Comparison of ENCODE assay signal across 8 cellular contexts in genomic region chrX:13487731-13488505, GRCh38.
A peak's percentile ranks its signal among the peaks of the same experiment; 100 is the strongest.
DNase-seq lines count a peak whose midpoint lies in the region; ATAC-seq and TF ChIP-seq lines count a peak whose summit lies in the region.

No MANE protein-coding gene starts in this region.

- DNase-seq in GM10266 (ENCODE audit: extremely low spot score), result peak; percentile 20
- DNase-seq in HS-27A (ENCODE audit: low read depth), result peak; percentile 77
- DNase-seq in NOMO-1 (lab: John Stamatoyannopoulos, UW; ENCODE audit: unreplicated experiment in 2 of 2), result peak; percentile 47 to 72
- DNase-seq in activated T-helper 9 cell treated with anti-CD3 and anti-CD28 coated beads, Interleukin-2, amount 50 U/mL, for 16 hours (ENCODE audit: low read depth), result peak; percentile 4
- DNase-seq in fibroblast of villous mesenchyme (ENCODE audit: low read depth), result peak; percentile 97
- peak; percentile 17 for DNase-seq in neuronal stem cell (ENCODE audit: low spot score)
- no peak for DNase-seq in aorta

- H3K9me3 ChIP-seq in neuronal stem cell (replicated peaks in 1 of 2; ENCODE audit: control insufficient read depth in 2 of 2, insufficient read depth in 1 of 2, low read depth in 1 of 2, low read length in 2 of 2) (no peaks in the 10 kb centered on the region), aorta (ENCODE audit: control insufficient read depth, low read length) (no peaks in the 10 kb centered on the region)

- no peak overlapping the region for H2BK12ac ChIP-seq in neuronal stem cell (ENCODE audit: low read length)

- H3K9ac ChIP-seq in neuronal stem cell (ENCODE audit: low read depth, low read length, poor library complexity), result no peak overlapping the region

- H3K23ac ChIP-seq in neuronal stem cell (ENCODE audit: low read depth, low read length, poor library complexity), result no peak overlapping the region

- H2AFZ ChIP-seq in neuronal stem cell (ENCODE audit: low read length), result peak overlapping the region; percentile 60

- H3K36me3 ChIP-seq in neuronal stem cell (replicated peaks in 1 of 2; ENCODE audit: control insufficient read depth in 2 of 2, insufficient read depth in 2 of 2, low read length in 2 of 2) (no peaks in the 10 kb centered on the region), aorta (ENCODE audit: control insufficient read depth in 1 of 2, insufficient read depth in 2 of 2, low read length in 1 of 2) (peaks cover 0 to 2% of the 10 kb centered on the region in 2 donors)

- H4K91ac ChIP-seq in neuronal stem cell (ENCODE audit: low read depth, low read length, poor library complexity), result no peak overlapping the region

- ATAC-seq in aorta (ENCODE audit: low FRiP score), result peak; percentile 77

- no peak overlapping the region for H3K14ac ChIP-seq in neuronal stem cell (ENCODE audit: low read length)

- H3K18ac ChIP-seq in neuronal stem cell (ENCODE audit: low read length), result no peak overlapping the region

- no CpG with 5 or more reads among the region's 7 CpGs for WGBS in neuronal stem cell (ENCODE audit: extremely low coverage in 2 of 2, insufficient read length in 2 of 2, insufficient replicate concordance in 1 of 2), 2 donors
- WGBS in aorta, 2 donors, result 1 to 15% methylated on average over 7 of the region's 7 CpGs

- H2BK120ac ChIP-seq in neuronal stem cell (ENCODE audit: low read depth, low read length), result no peak overlapping the region

- H4K8ac ChIP-seq in neuronal stem cell (ENCODE audit: low read depth, low read length), result no peak overlapping the region

- H3K4me3 ChIP-seq in fibroblast of villous mesenchyme (ENCODE audit: low read depth, low read length) (no peak overlapping the region), neuronal stem cell (ENCODE audit: low read length in 2 of 2) (no peak overlapping the region), aorta (ENCODE audit: low read length in 2 of 2) (no peak overlapping the region)

- no peak overlapping the region for H2BK5ac ChIP-seq in neuronal stem cell (ENCODE audit: low read length)

- H3K4me2 ChIP-seq in neuronal stem cell (ENCODE audit: insufficient read depth, low read length, poor library complexity, severe bottlenecking), result no peak overlapping the region

- H2BK15ac ChIP-seq in neuronal stem cell (ENCODE audit: low read length), result no peak overlapping the region

- peaks cover 3 to 6% of the 10 kb centered on the region in 2 donors for H3K4me1 ChIP-seq in neuronal stem cell (ENCODE audit: control insufficient read depth in 2 of 2, insufficient read depth in 1 of 2, low read depth in 1 of 2, low read length in 2 of 2)
- no peaks in the 10 kb centered on the region for H3K4me1 ChIP-seq in aorta (ENCODE audit: control insufficient read depth in 1 of 2, insufficient read depth in 2 of 2, low read length in 2 of 2)

- intact Hi-C loops in aorta (cut with DNase I), result loop anchor here (2.0 to 10.0 kb wide), 7 partner anchors 56 to 541 kb away; no protein-coding TSS in a partner anchor

- no peak overlapping the region for H3K27ac ChIP-seq in 22Rv1
- peak overlapping the region; percentile 78 for H3K27ac ChIP-seq in neuronal stem cell (replicated peaks; ENCODE audit: low read length)
- peak overlapping the region; percentile 80 to 92 for H3K27ac ChIP-seq in aorta (ENCODE audit: low read depth in 1 of 2, low read length in 2 of 2)

- no peaks in the 10 kb centered on the region for H3K27me3 ChIP-seq in neuronal stem cell (ENCODE audit: control insufficient read depth in 3 of 3, insufficient read depth in 3 of 3, low read depth in 1 of 3, low read length in 3 of 3)
- no peaks in the 10 kb centered on the region for H3K27me3 ChIP-seq in aorta (ENCODE audit: control insufficient read depth in 1 of 2, insufficient read depth in 2 of 2, low read length in 1 of 2)

- no peak overlapping the region for H3K4ac ChIP-seq in neuronal stem cell (ENCODE audit: low read length)

- no peaks in the 10 kb centered on the region for H3K79me1 ChIP-seq in neuronal stem cell (ENCODE audit: low read depth, low read length)

- TF ChIP-seq CTCF in 22Rv1 (IDR thresholded peaks at IDR 0.05) (peak; percentile 49), GM10266 (IDR thresholded peaks at IDR 0.05; ENCODE audit: control insufficient read depth, insufficient read depth, low read depth, missing control alignments) (peak; percentile 47), fibroblast of villous mesenchyme (IDR thresholded peaks at IDR 0.05; ENCODE audit: insufficient read depth, low read depth, low read length) (peak; percentile 50)

- no peak overlapping the region for H2AK5ac ChIP-seq in neuronal stem cell (ENCODE audit: low read depth, low read length)

Comparison
In these comparisons a context has a peak if more than half of its experiments do, and no peak if none do; other contexts are left out.
1. DNase-seq: peak in GM10266 (single experiment), HS-27A (single experiment), NOMO-1 (2 of 2), activated T-helper 9 cell treated with anti-CD3 and anti-CD28 coated beads, Interleukin-2, amount 50 U/mL, for 16 hours (single experiment), fibroblast of villous mesenchyme (single experiment) and neuronal stem cell (single experiment); none in aorta (0 of 2).
2. Peak in every context shown above with its lines, with median percentiles within 50 percentile points of each other: CTCF ChIP-seq.